ENCODE assay signal across 13 cellular contexts in genomic region chr7:143325215-143325614, GRCh38. TPM values are rescaled to one million over a fixed set of nuclear protein-coding genes. Genes with fewer than 3 reads are reported as not detected.
DNase-seq lines count a peak whose midpoint lies in the region; ATAC-seq and TF ChIP-seq lines count a peak whose summit lies in the region.
"Had no signal": no experiment of that assay in that cellular context is flagged by ENCODE, and none has a peak within 500 bp of the region (broad histone marks: within the 10 kb centered on the region; RNA-seq: fewer than 3 reads in every experiment).

No MANE protein-coding gene starts in this region.

- H3K4me3 Mint-ChIP-seq in CD14-positive monocyte (no peak overlapping the region), mesothelial cell of epicardium (no peak overlapping the region), WTC11 (no peak overlapping the region)

- no peaks in the 10 kb centered on the region for H3K79me2 ChIP-seq in DOHH2 (ENCODE audit: control insufficient read depth, low read length)

- no peak overlapping the region for H3K9ac ChIP-seq in adipocyte (ENCODE audit: low read length)
- H3K9ac ChIP-seq: BLaER1 had no signal

- peaks cover 47% of the 10 kb centered on the region for H3K4me1 Mint-ChIP-seq in CD14-positive monocyte
- peaks cover 19% of the 10 kb centered on the region for H3K4me1 Mint-ChIP-seq in mesothelial cell of epicardium
- H3K4me1 Mint-ChIP-seq in WTC11 = peaks cover 33% of the 10 kb centered on the region

- H3K4me1 ChIP-seq in DOHH2 (ENCODE audit: control insufficient read depth, low read length) = peaks cover 54% of the 10 kb centered on the region
- H3K4me1 ChIP-seq in adipocyte (ENCODE audit: control insufficient read depth, insufficient read depth, low read length) = peaks cover 19% of the 10 kb centered on the region
- H3K4me1 ChIP-seq: BLaER1 had no signal

- H3K27ac ChIP-seq in DOHH2 (ENCODE audit: low read depth, low read length) = peak overlapping the region; percentile 65
- H3K27ac ChIP-seq: BLaER1 had no signal

- H3K27me3 Mint-ChIP-seq in CD14-positive monocyte (ENCODE audit: low read depth in 3 of 3) = peaks cover 2 to 8% (median 5%) of the 10 kb centered on the region in 3 donors
- H3K27me3 Mint-ChIP-seq in mesothelial cell of epicardium (ENCODE audit: low read depth) = no peaks in the 10 kb centered on the region
- no peaks in the 10 kb centered on the region for H3K27me3 Mint-ChIP-seq in WTC11 (ENCODE audit: low read depth)

- H3K36me3 Mint-ChIP-seq in CD14-positive monocyte (no peaks in the 10 kb centered on the region), mesothelial cell of epicardium (no peaks in the 10 kb centered on the region), WTC11 (no peaks in the 10 kb centered on the region)

- DNase-seq in adipocyte (ENCODE audit: low read depth) (peak; percentile 33), CD14-positive monocyte (ENCODE audit: low spot score) (no peak), mesothelial cell of epicardium (ENCODE audit: low spot score in 2 of 2, unreplicated experiment in 2 of 2) (no peak), WTC11 (ENCODE audit: low spot score) (no peak)
- no peak for DNase-seq in activated T-cell treated with anti-CD3 and anti-CD28 coated beads, Interleukin-2, amount 50 U/mL, for 48 hours
- DNase-seq: midbrain; NCI-H1417 treated with DMSO at 0.1 percent for 48 hours; NK-92 treated with Interleukin-12 subunit alpha and Interleukin-12 subunit beta, amount 100 ng/mL, for 24 hours had no signal

- peak overlapping the region; percentile 53 for H3K4me3 ChIP-seq in DOHH2 (ENCODE audit: low read length)
- no peak overlapping the region for H3K4me3 ChIP-seq in adipocyte (ENCODE audit: low read length)
- H3K4me3 ChIP-seq: BLaER1 had no signal

- no peaks in the 10 kb centered on the region for H3K9me3 ChIP-seq in DOHH2 (ENCODE audit: control insufficient read depth, insufficient read depth, low read length)
- H3K9me3 ChIP-seq in adipocyte (ENCODE audit: control insufficient read depth, low read length) = no peaks in the 10 kb centered on the region
- H3K9me3 ChIP-seq: BLaER1 had no signal

- H3K27ac Mint-ChIP-seq in CD14-positive monocyte (no peak overlapping the region), mesothelial cell of epicardium (no peak overlapping the region), WTC11 (no peak overlapping the region)

- no peaks in the 10 kb centered on the region for H4K20me1 ChIP-seq in DOHH2 (ENCODE audit: control insufficient read depth, insufficient read depth, low read depth, low read length)
- H4K20me1 ChIP-seq: BLaER1 had no signal

- no peaks in the 10 kb centered on the region for H3F3A ChIP-seq in DOHH2 (ENCODE audit: control insufficient read depth, insufficient read depth)

- no peaks in the 10 kb centered on the region for H3K36me3 ChIP-seq in DOHH2 (ENCODE audit: control insufficient read depth, low read length)
- H3K36me3 ChIP-seq in adipocyte (ENCODE audit: control insufficient read depth, insufficient read depth, low read length, severe bottlenecking) = no peaks in the 10 kb centered on the region
- H3K36me3 ChIP-seq: BLaER1 had no signal

- CTCF ChIA-PET in WTC11 (lab: Charles Lee) = interaction anchor here (1.1 to 3.0 kb wide), 2 partner anchors 20 to 55 kb away, joined by 3 to 12 read pairs; no protein-coding TSS in a partner anchor

- peak overlapping the region; percentile 64 for H3K4me2 ChIP-seq in DOHH2 (ENCODE audit: low read length)
- H3K4me2 ChIP-seq: BLaER1 had no signal

- POLR2A ChIA-PET in WTC11 (lab: Charles Lee) = no interaction called here

- no peak for TF ChIP-seq CTCF in DOHH2 (IDR thresholded peaks at IDR 0.05; ENCODE audit: low read depth, low read length, poor library complexity, severe bottlenecking)
- no peak for TF ChIP-seq CTCF in CD14-positive monocyte (IDR thresholded peaks at IDR 0.05)
- TF ChIP-seq CTCF in mesothelial cell of epicardium (IDR thresholded peaks at IDR 0.05; ENCODE audit: unreplicated experiment) = no peak
- no peak for TF ChIP-seq CTCF in WTC11 (IDR thresholded peaks at IDR 0.05)

- H3K9me3 Mint-ChIP-seq in CD14-positive monocyte (peaks cover 0 to 1% (median 0%) of the 10 kb centered on the region in 7 donors), mesothelial cell of epicardium (no peaks in the 10 kb centered on the region), WTC11 (no peaks in the 10 kb centered on the region)

- intact Hi-C loops in CD14-positive monocyte (cut with micrococcal nuclease) = loop anchor here in 1 of 2 donors (10.0 kb wide), 1 partner anchor 90 kb away; no protein-coding TSS in a partner anchor

- ATAC-seq in GM19397 (IDR thresholded peaks at IDR 0.05; ENCODE audit: unreplicated experiment) (peak; percentile 65), HG02981 (IDR thresholded peaks at IDR 0.05; ENCODE audit: unreplicated experiment) (peak; percentile 68), WTC11 (no peak)

- no peaks in the 10 kb centered on the region for H3K27me3 ChIP-seq in DOHH2 (ENCODE audit: control insufficient read depth, low read length)
- H3K27me3 ChIP-seq in adipocyte (replicated peaks; ENCODE audit: control insufficient read depth, insufficient read depth, low read length) = no peaks in the 10 kb centered on the region
- H3K27me3 ChIP-seq: BLaER1 had no signal

- H3K9me2 ChIP-seq in DOHH2 (replicated peaks; ENCODE audit: control insufficient read depth, low read length) = no peaks in the 10 kb centered on the region

TF ChIP-seq in WTC11, 78 proteins besides CTCF, POLR2A, EP300 and RAD21:
- no peak for TF ChIP-seq TEAD4 (CRISPR knock-in tag; IDR thresholded peaks at IDR 0.05)
- no peak for TF ChIP-seq NR2C2 (CRISPR knock-in tag; IDR thresholded peaks at IDR 0.05)
- TF ChIP-seq KAT7 (CRISPR knock-in tag; IDR thresholded peaks at IDR 0.05; ENCODE audit: borderline replicate concordance) = no peak
- TF ChIP-seq ZNF121 (CRISPR knock-in tag; IDR thresholded peaks at IDR 0.05) = no peak
- no peak for TF ChIP-seq HMGA2 (CRISPR knock-in tag; IDR thresholded peaks at IDR 0.05)
- TF ChIP-seq ATF2 (CRISPR knock-in tag; IDR thresholded peaks at IDR 0.05; ENCODE audit: borderline replicate concordance, low read depth) = no peak
- no peak for TF ChIP-seq ARID4B (CRISPR knock-in tag; IDR thresholded peaks at IDR 0.05; ENCODE audit: borderline replicate concordance)
TF ChIP-seq in WTC11: peak in this region for 0.

RNA-seq across cellular contexts. Expression of gene CLCN1, which starts 9.3 kb away (rescaled TPM):
- under 1 TPM; 0.11 to 0.76 TPM for polyA plus RNA-seq in CD14-positive monocyte
- total RNA-seq in mesothelial cell of epicardium = 0.07 to 0.16 TPM (median 0.11 TPM) in 3 replicates
- total RNA-seq in WTC11 (2021) = 0.23 to 0.46 TPM (median 0.28 TPM) in 3 replicates
- total RNA-seq: temporal lobe had no signal

RNA-seq across cellular contexts. Expression of gene CASP2, which starts 37.1 kb away (rescaled TPM):
- 10 to 100 TPM in 1 of 2 donors, 1 to 10 TPM in 1; 7.9 to 12.2 TPM for polyA plus RNA-seq in CD14-positive monocyte
- 53.3 to 56.5 TPM (median 55.4 TPM) in 3 replicates for total RNA-seq in mesothelial cell of epicardium
- total RNA-seq in WTC11 (2021) = 35.1 to 35.5 TPM (median 35.4 TPM) in 3 replicates

RNA-seq across cellular contexts. Expression of gene FAM131B, which starts 37.3 kb away (rescaled TPM):
- under 1 TPM in 1 of 2 donors, not detected in 1; 0.72 TPM for polyA plus RNA-seq in CD14-positive monocyte
- total RNA-seq in mesothelial cell of epicardium = 5.6 to 6.1 TPM (median 5.8 TPM) in 3 replicates
- total RNA-seq in WTC11 (2021) = 24.0 to 26.3 TPM (median 25.3 TPM) in 3 replicates

RNA-seq across cellular contexts. Expression of gene TMEM139, which starts 40.5 kb away (rescaled TPM):
- polyA plus RNA-seq in CD14-positive monocyte = not detected
- total RNA-seq in mesothelial cell of epicardium (6.1 to 10.1 TPM (median 7.9 TPM) in 3 replicates), WTC11 (2021) (1.5 to 2.0 TPM (median 1.9 TPM) in 3 replicates)
- total RNA-seq: temporal lobe had no signal

RNA-seq across cellular contexts. Expression of gene ZYX, which starts 55.9 kb away (rescaled TPM):
- polyA plus RNA-seq in CD14-positive monocyte = 100 to 1,000 TPM; 198 to 331 TPM
- 284 to 295 TPM (median 290 TPM) in 3 replicates for total RNA-seq in mesothelial cell of epicardium
- 166 to 179 TPM (median 167 TPM) in 3 replicates for total RNA-seq in WTC11 (2021)
